In genomic region chr4:94435874-94436273, GRCh38 we compare ENCODE assay signal across 20 cellular contexts.
"Had no signal": no experiment of that assay in that cellular context is flagged by ENCODE, and none has a peak within 500 bp of the region (broad histone marks: within the 10 kb centered on the region; RNA-seq: fewer than 3 reads in every experiment).

No MANE protein-coding gene starts in this region.

- H3K9me3 ChIP-seq: left ventricle myocardium inferior, mucosa of descending colon, ovary, right atrium auricular region, tibial nerve, uterus had no signal

- ATAC-seq: mucosa of descending colon; naive thymus-derived CD4-positive, alpha-beta T cell; natural killer cell treated with Interleukin-12 subunit alpha and Interleukin-12 subunit beta and Interleukin-15 and Interleukin-18, amount 100 ng/mL, for 72 hours; sciatic nerve; stimulated activated effector memory CD8-positive, alpha-beta T cell treated with anti-CD3 and anti-CD28 coated beads, Interleukin-12 subunit alpha, Interleukin-12 subunit beta, amount 100 ng/mL, for 72 hours; stimulated activated naive CD8-positive, alpha-beta T cell treated with anti-CD3 and anti-CD28 coated beads, Interleukin-15, amount 100 ng/mL, for 72 hours had no signal

- H3K27me3 ChIP-seq: ovary, right atrium auricular region, tibial nerve, uterus had no signal

- DNase-seq: hippocampal formation; immature natural killer cell; left ventricle myocardium inferior; midbrain; mucosa of descending colon; naive thymus-derived CD4-positive, alpha-beta T cell; ovary; stimulated activated CD4-positive, alpha-beta T cell treated with anti-CD3 and anti-CD28 coated beads, Interleukin-12 subunit alpha, Interleukin-12 subunit beta, amount 100 ng/mL, for 4 hours; stimulated activated CD4-positive, alpha-beta T cell treated with anti-CD3 and anti-CD28 coated beads, Interleukin-15, amount 100 ng/mL, for 24 hours; stimulated activated CD4-positive, alpha-beta T cell treated with anti-CD3 and anti-CD28 coated beads, Interleukin-4, amount 100 ng/mL, for 24 hours; stimulated activated naive CD8-positive, alpha-beta T cell treated with anti-CD3 and anti-CD28 coated beads, Interleukin-15, amount 100 ng/mL, for 72 hours; substantia nigra; uterus had no signal

- H3K4me3 ChIP-seq: left ventricle myocardium inferior, lung, mucosa of descending colon, ovary, right atrium auricular region, skin epidermis, tibial nerve, uterus had no signal

- H3K4me1 ChIP-seq: left ventricle myocardium inferior, right atrium auricular region, tibial nerve, uterus had no signal

- H3K36me3 ChIP-seq: left ventricle myocardium inferior, ovary, right atrium auricular region, tibial nerve, uterus had no signal

- H3K27ac ChIP-seq: left ventricle myocardium inferior, ovary, right atrium auricular region, skin epidermis, tibial nerve, uterus had no signal
